ENCODE assay signal across 8 cellular contexts in genomic region chr21:31873696-31874599, GRCh38. TPM values are rescaled to one million over a fixed set of nuclear protein-coding genes. Genes with fewer than 3 reads are reported as not detected.
DNase-seq lines count a peak whose midpoint lies in the region; TF ChIP-seq lines count a peak whose summit lies in the region.

No MANE protein-coding gene starts in this region.

- H3K9me3 Mint-ChIP-seq in activated naive CD4-positive, alpha-beta T cell treated with anti-CD3 and anti-CD28 coated beads, Interleukin-2, amount 10 ng/mL, durations not matched to agents 7 days and 5 days: no peaks in the 10 kb centered on the region

- H3K4me1 Mint-ChIP-seq in activated naive CD4-positive, alpha-beta T cell treated with anti-CD3 and anti-CD28 coated beads, Interleukin-2, amount 10 ng/mL, durations not matched to agents 7 days and 5 days: peaks cover 8% of the 10 kb centered on the region

- H3K27me3 ChIP-seq in hepatocyte (no peaks in the 10 kb centered on the region), skeletal muscle tissue (ENCODE audit: control insufficient read depth in 3 of 3, insufficient read depth in 3 of 3, low read length in 3 of 3) (peaks cover 30 to 51% (median 38%) of the 10 kb centered on the region in 3 donors)

- H3K4me1 ChIP-seq in hepatocyte (ENCODE audit: insufficient read depth) (peaks cover 14% of the 10 kb centered on the region), skeletal muscle tissue (ENCODE audit: control insufficient read depth in 3 of 3, insufficient read depth in 3 of 3, low read length in 3 of 3) (peaks cover 9 to 18% (median 12%) of the 10 kb centered on the region in 3 donors)

- H2AFZ ChIP-seq in hepatocyte: peak overlapping the region; percentile 77

- CTCF ChIA-PET in activated naive CD4-positive, alpha-beta T cell treated with anti-CD3 and anti-CD28 coated beads, Interleukin-2, amount 10 ng/mL, durations not matched to agents 7 days and 5 days (lab: Charles Lee): interaction anchor here (2.1 kb wide), 1 partner anchor 9 kb away, joined by 8 read pairs; no protein-coding TSS in a partner anchor

- peak overlapping the region in 1 of 3 donors; percentile 57 for H3K9ac ChIP-seq in skeletal muscle tissue (ENCODE audit: low read depth in 1 of 3, low read length in 3 of 3)

- H3K9me3 ChIP-seq in hepatocyte (ENCODE audit: low read depth) (no peaks in the 10 kb centered on the region), skeletal muscle tissue (ENCODE audit: control insufficient read depth in 3 of 3, low read length in 3 of 3) (no peaks in the 10 kb centered on the region)

- TF ChIP-seq CTCF in hepatocyte (IDR thresholded peaks at IDR 0.05; ENCODE audit: poor library complexity): peak; percentile 77

- no peaks in the 10 kb centered on the region for H3K9me2 ChIP-seq in hepatocyte (replicated peaks; ENCODE audit: insufficient read depth)

- H3K27ac Mint-ChIP-seq in activated naive CD4-positive, alpha-beta T cell treated with anti-CD3 and anti-CD28 coated beads, Interleukin-2, amount 10 ng/mL, durations not matched to agents 7 days and 5 days: no peak overlapping the region

- H3K27me3 Mint-ChIP-seq in activated naive CD4-positive, alpha-beta T cell treated with anti-CD3 and anti-CD28 coated beads, Interleukin-2, amount 10 ng/mL, durations not matched to agents 7 days and 5 days: peaks cover 78% of the 10 kb centered on the region

- H4K20me1 ChIP-seq in hepatocyte (ENCODE audit: insufficient read depth, poor library complexity, severe bottlenecking): no peaks in the 10 kb centered on the region

- H3K27ac ChIP-seq in hepatocyte (peak overlapping the region; percentile 61), skeletal muscle tissue (ENCODE audit: low read depth, low read length) (no peak overlapping the region)

- H3K36me3 ChIP-seq in hepatocyte (replicated peaks; ENCODE audit: insufficient read depth, low read depth) (no peaks in the 10 kb centered on the region), skeletal muscle tissue (ENCODE audit: control insufficient read depth in 3 of 3, insufficient read depth in 3 of 3, low read length in 3 of 3) (no peaks in the 10 kb centered on the region)

- H3K4me2 ChIP-seq in hepatocyte: peak overlapping the region; percentile 94

- peak overlapping the region; percentile 45 for H3K4me3 Mint-ChIP-seq in activated naive CD4-positive, alpha-beta T cell treated with anti-CD3 and anti-CD28 coated beads, Interleukin-2, amount 10 ng/mL, durations not matched to agents 7 days and 5 days

- H3K36me3 Mint-ChIP-seq in activated naive CD4-positive, alpha-beta T cell treated with anti-CD3 and anti-CD28 coated beads, Interleukin-2, amount 10 ng/mL, durations not matched to agents 7 days and 5 days: no peaks in the 10 kb centered on the region

- H3K4me3 ChIP-seq in hepatocyte: peak overlapping the region; percentile 86
- peak overlapping the region; percentile 43 to 60 (median 58) for H3K4me3 ChIP-seq in skeletal muscle tissue (ENCODE audit: low read length in 3 of 3)

- WGBS in hepatocyte (ENCODE audit: low lambda C conversion rate, missing lambda C conversion rate): 2% methylated on average over 41 of the region's 77 CpGs

- H3K79me2 ChIP-seq in hepatocyte: peaks cover 52% of the 10 kb centered on the region

- DNase-seq in NCI-H1417 (lab: John Stamatoyannopoulos, UW): peak; percentile 61 to 86 (median 85)
- no peak for DNase-seq in NCI-H1417 treated with DMSO at 0.1 percent for 48 hours (lab: John Stamatoyannopoulos, UW)
- DNase-seq in NCI-H69 (lab: John Stamatoyannopoulos, UW): peak; percentile 77
- DNase-seq in activated naive CD4-positive, alpha-beta T cell treated with anti-CD3 and anti-CD28 coated beads, Interleukin-2, amount 10 ng/mL, durations not matched to agents 7 days and 5 days: peak; percentile 56
- DNase-seq in hepatocyte (ENCODE audit: low spot score): peak; percentile 83
- DNase-seq in inferior parietal cortex (ENCODE audit: extremely low spot score): no peak
- DNase-seq in middle frontal gyrus (ENCODE audit: extremely low spot score, low spot score): no peak

RNA-seq across cellular contexts. Expression of gene HUNK, which starts 1.1 kb away (rescaled TPM):
- total RNA-seq in hepatocyte: 4.4 and 7.1 TPM in 2 replicates
- polyA plus RNA-seq in hepatocyte: 7.3 and 10.8 TPM in 2 replicates
- 3.1 TPM for total RNA-seq in skeletal muscle tissue

Comparison
In these comparisons a context has a peak if more than half of its experiments do, and no peak if none do; other contexts are left out.
1. DNase-seq: peak in NCI-H1417 (3 of 3), NCI-H69 (single experiment), activated naive CD4-positive, alpha-beta T cell treated with anti-CD3 and anti-CD28 coated beads, Interleukin-2, amount 10 ng/mL, durations not matched to agents 7 days and 5 days (single experiment) and hepatocyte (single experiment); none in NCI-H1417 treated with DMSO at 0.1 percent for 48 hours (single experiment), inferior parietal cortex (single experiment) and middle frontal gyrus (single experiment).